1 cellular context compared by ENCODE assay signal in genomic region chr3:167852216-167852615, GRCh38.
TF ChIP-seq lines count a peak whose summit lies in the region.

No MANE protein-coding gene starts in this region.

TF ChIP-seq in WTC11, 78 proteins besides CTCF, POLR2A, EP300 and RAD21 (continued from another document):
- TF ChIP-seq ZNF512 (CRISPR knock-in tag; IDR thresholded peaks at IDR 0.05; ENCODE audit: borderline replicate concordance) (no peak), ZNF532 (CRISPR knock-in tag; IDR thresholded peaks at IDR 0.05; ENCODE audit: borderline replicate concordance) (no peak), TCF7 (CRISPR knock-in tag; IDR thresholded peaks at IDR 0.05; ENCODE audit: low read depth) (no peak), ZNF423 (CRISPR knock-in tag; IDR thresholded peaks at IDR 0.05) (no peak), AFF4 (CRISPR knock-in tag; IDR thresholded peaks at IDR 0.05; ENCODE audit: borderline replicate concordance) (no peak), ZNF138 (CRISPR knock-in tag; conservative IDR thresholded peaks at IDR 0.05) (no peak), ZSCAN18 (CRISPR knock-in tag; IDR thresholded peaks at IDR 0.05) (no peak)
TF ChIP-seq in WTC11: peak in this region for 0.
